Comparison of ENCODE assay signal across 15 cellular contexts in genomic region chr2:3432067-3432466, GRCh38.
"Had no signal": no experiment of that assay in that cellular context is flagged by ENCODE, and none has a peak within 500 bp of the region (broad histone marks: within the 10 kb centered on the region; RNA-seq: fewer than 3 reads in every experiment).

No MANE protein-coding gene starts in this region.

- H3K27me3 Mint-ChIP-seq: activated CD4-positive, alpha-beta T cell treated with anti-CD3 and anti-CD28 coated beads, Interleukin-2, amount 10 ng/mL, durations not matched to agents 24 days and 14 days; naive B cell had no signal

- H3K27ac Mint-ChIP-seq: activated CD4-positive, alpha-beta T cell treated with anti-CD3 and anti-CD28 coated beads, Interleukin-2, amount 10 ng/mL, durations not matched to agents 24 days and 14 days; T-helper 2 cell treated with Interferon-gamma antibody and Interleukin-4, amounts not matched to agents 5 μg/mL and 100 μg/mL, for 36 hours had no signal

- H3K4me1 Mint-ChIP-seq: activated CD4-positive, alpha-beta T cell treated with anti-CD3 and anti-CD28 coated beads, Interleukin-2, amount 10 ng/mL, durations not matched to agents 24 days and 14 days had no signal

- ATAC-seq: gastroesophageal sphincter had no signal

- H3K4me3 Mint-ChIP-seq: activated CD4-positive, alpha-beta T cell treated with anti-CD3 and anti-CD28 coated beads, Interleukin-2, amount 10 ng/mL, durations not matched to agents 24 days and 14 days; naive B cell; T-helper 2 cell treated with Interferon-gamma antibody and Interleukin-4, amounts not matched to agents 5 μg/mL and 100 μg/mL, for 36 hours had no signal

- DNase-seq: activated CD4-positive, alpha-beta T cell treated with anti-CD3 and anti-CD28 coated beads, Interleukin-2, amount 10 ng/mL, durations not matched to agents 24 days and 14 days; activated CD4-positive, CD25-positive, alpha-beta regulatory T cell; activated CD8-positive, alpha-beta memory T cell treated with anti-CD3 and anti-CD28 coated beads, Interleukin-2, amount 50 U/mL, for 48 hours; dermis blood vessel endothelial cell; heart right ventricle; naive B cell; ovary; sigmoid colon; stimulated activated CD4-positive, alpha-beta T cell treated with anti-CD3 and anti-CD28 coated beads, Interleukin-12 subunit alpha, Interleukin-12 subunit beta, amount 100 ng/mL, for 4 hours; stimulated activated CD4-positive, alpha-beta T cell treated with anti-CD3 and anti-CD28 coated beads, Interleukin-2, amount 100 ng/mL, for 24 hours; stimulated activated naive CD4-positive, alpha-beta T cell; tibial artery; uterus had no signal

- H3K9me3 Mint-ChIP-seq: activated CD4-positive, alpha-beta T cell treated with anti-CD3 and anti-CD28 coated beads, Interleukin-2, amount 10 ng/mL, durations not matched to agents 24 days and 14 days; naive B cell; T-helper 2 cell treated with Interferon-gamma antibody and Interleukin-4, amounts not matched to agents 5 μg/mL and 100 μg/mL, for 36 hours had no signal
